1 cellular context compared by ENCODE assay signal in the genomic region with DNA sequence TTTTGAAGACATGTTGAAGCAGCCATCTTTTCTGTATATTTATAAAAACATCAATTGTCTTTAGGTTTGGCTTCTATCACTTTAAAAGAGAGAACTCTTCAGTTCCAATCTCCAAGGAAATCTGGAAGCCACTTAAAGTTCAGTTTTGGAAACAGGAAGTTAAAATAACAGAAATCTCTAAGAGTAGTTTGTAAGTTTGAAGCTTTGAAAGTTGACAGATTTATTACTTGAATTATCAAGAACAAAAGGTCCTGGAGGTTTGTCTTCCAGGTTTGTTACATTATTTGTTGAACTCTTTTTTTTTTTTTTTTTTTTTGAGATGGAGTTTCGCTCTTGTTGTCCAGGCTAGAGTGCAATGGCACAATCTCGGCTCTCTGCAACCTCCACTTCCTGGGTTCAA.
TF ChIP-seq lines count a peak whose summit lies in the region.

No MANE protein-coding gene starts in this region.

TF ChIP-seq in K562, 482 proteins besides CTCF, POLR2A, EP300 and RAD21:
- TF ChIP-seq ETV1 (tag; conservative IDR thresholded peaks at IDR 0.05; ENCODE audit: low read depth) (peak; percentile 44; the same call in 1 of the 2 replicates), CC2D1A (IDR thresholded peaks at IDR 0.05) (peak; percentile 58; the same call in 1 of the 2 replicates), FOXM1 (IDR thresholded peaks at IDR 0.05; ENCODE audit: low read depth) (peak; percentile 79; the same call in 1 of the 2 replicates), FOXM1 (CRISPR knock-in tag; IDR thresholded peaks at IDR 0.05; ENCODE audit: low read depth) (no peak), PBX2 (CRISPR knock-in tag; IDR thresholded peaks at IDR 0.05; ENCODE audit: low read depth) (no peak), PBX2 (tag; conservative IDR thresholded peaks at IDR 0.05; ENCODE audit: low read depth) (peak; percentile 88), MCM3 (IDR thresholded peaks at IDR 0.05) (no peak), MEIS2 (IDR thresholded peaks at IDR 0.05; ENCODE audit: partially characterized antibody) (peak; percentile 94), MYBL2 (IDR thresholded peaks at IDR 0.05; ENCODE audit: low read depth) (peak; percentile 67; the same call in 1 of the 2 replicates), MYBL2 (CRISPR knock-in tag; IDR thresholded peaks at IDR 0.05; ENCODE audit: borderline replicate concordance) (no peak), FOS (IDR thresholded peaks at IDR 0.05; ENCODE audit: extremely low read depth, insufficient read length) (no peak), AFF1 (IDR thresholded peaks at IDR 0.05; ENCODE audit: low read depth in 1 of 2, partially characterized antibody in 2 of 2) (peak in 1 of 2 experiments; percentile 24), SOX6 (IDR thresholded peaks at IDR 0.05) (peak; percentile 80; the same call in 1 of the 2 replicates), ZNF436 (CRISPR knock-in tag; IDR thresholded peaks at IDR 0.05) (no peak), RCOR1 (IDR thresholded peaks at IDR 0.05; ENCODE audit: borderline replicate concordance in 1 of 2, low read depth in 2 of 2, low read length in 2 of 2) (0 out of 4 replicates have a peak, but pooled peaks of 1 of the 2 experiments have one; percentile 29), DPF2 (IDR thresholded peaks at IDR 0.05) (0 out of 2 replicates have a peak, but pooled peaks have one; percentile 21), SMARCE1 (IDR thresholded peaks at IDR 0.05) (0 out of 2 replicates have a peak, but pooled peaks have one; percentile 16)
- TF ChIP-seq, protein P1, sequence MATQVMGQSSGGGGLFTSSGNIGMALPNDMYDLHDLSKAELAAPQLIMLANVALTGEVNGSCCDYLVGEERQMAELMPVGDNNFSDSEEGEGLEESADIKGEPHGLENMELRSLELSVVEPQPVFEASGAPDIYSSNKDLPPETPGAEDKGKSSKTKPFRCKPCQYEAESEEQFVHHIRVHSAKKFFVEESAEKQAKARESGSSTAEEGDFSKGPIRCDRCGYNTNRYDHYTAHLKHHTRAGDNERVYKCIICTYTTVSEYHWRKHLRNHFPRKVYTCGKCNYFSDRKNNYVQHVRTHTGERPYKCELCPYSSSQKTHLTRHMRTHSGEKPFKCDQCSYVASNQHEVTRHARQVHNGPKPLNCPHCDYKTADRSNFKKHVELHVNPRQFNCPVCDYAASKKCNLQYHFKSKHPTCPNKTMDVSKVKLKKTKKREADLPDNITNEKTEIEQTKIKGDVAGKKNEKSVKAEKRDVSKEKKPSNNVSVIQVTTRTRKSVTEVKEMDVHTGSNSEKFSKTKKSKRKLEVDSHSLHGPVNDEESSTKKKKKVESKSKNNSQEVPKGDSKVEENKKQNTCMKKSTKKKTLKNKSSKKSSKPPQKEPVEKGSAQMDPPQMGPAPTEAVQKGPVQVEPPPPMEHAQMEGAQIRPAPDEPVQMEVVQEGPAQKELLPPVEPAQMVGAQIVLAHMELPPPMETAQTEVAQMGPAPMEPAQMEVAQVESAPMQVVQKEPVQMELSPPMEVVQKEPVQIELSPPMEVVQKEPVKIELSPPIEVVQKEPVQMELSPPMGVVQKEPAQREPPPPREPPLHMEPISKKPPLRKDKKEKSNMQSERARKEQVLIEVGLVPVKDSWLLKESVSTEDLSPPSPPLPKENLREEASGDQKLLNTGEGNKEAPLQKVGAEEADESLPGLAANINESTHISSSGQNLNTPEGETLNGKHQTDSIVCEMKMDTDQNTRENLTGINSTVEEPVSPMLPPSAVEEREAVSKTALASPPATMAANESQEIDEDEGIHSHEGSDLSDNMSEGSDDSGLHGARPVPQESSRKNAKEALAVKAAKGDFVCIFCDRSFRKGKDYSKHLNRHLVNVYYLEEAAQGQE (CRISPR knock-in tag; IDR thresholded peaks at IDR 0.05; ENCODE audit: low read depth): no peak
- TF ChIP-seq, protein P2, sequence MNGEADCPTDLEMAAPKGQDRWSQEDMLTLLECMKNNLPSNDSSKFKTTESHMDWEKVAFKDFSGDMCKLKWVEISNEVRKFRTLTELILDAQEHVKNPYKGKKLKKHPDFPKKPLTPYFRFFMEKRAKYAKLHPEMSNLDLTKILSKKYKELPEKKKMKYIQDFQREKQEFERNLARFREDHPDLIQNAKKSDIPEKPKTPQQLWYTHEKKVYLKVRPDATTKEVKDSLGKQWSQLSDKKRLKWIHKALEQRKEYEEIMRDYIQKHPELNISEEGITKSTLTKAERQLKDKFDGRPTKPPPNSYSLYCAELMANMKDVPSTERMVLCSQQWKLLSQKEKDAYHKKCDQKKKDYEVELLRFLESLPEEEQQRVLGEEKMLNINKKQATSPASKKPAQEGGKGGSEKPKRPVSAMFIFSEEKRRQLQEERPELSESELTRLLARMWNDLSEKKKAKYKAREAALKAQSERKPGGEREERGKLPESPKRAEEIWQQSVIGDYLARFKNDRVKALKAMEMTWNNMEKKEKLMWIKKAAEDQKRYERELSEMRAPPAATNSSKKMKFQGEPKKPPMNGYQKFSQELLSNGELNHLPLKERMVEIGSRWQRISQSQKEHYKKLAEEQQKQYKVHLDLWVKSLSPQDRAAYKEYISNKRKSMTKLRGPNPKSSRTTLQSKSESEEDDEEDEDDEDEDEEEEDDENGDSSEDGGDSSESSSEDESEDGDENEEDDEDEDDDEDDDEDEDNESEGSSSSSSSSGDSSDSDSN (IDR thresholded peaks at IDR 0.05; ENCODE audit: borderline replicate concordance in 1 of 2, low read depth in 2 of 2, low read length in 2 of 2): no peak
- TF ChIP-seq, protein P3, sequence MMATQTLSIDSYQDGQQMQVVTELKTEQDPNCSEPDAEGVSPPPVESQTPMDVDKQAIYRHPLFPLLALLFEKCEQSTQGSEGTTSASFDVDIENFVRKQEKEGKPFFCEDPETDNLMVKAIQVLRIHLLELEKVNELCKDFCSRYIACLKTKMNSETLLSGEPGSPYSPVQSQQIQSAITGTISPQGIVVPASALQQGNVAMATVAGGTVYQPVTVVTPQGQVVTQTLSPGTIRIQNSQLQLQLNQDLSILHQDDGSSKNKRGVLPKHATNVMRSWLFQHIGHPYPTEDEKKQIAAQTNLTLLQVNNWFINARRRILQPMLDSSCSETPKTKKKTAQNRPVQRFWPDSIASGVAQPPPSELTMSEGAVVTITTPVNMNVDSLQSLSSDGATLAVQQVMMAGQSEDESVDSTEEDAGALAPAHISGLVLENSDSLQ (IDR thresholded peaks at IDR 0.05): peak; percentile 62
- TF ChIP-seq, protein P4, sequence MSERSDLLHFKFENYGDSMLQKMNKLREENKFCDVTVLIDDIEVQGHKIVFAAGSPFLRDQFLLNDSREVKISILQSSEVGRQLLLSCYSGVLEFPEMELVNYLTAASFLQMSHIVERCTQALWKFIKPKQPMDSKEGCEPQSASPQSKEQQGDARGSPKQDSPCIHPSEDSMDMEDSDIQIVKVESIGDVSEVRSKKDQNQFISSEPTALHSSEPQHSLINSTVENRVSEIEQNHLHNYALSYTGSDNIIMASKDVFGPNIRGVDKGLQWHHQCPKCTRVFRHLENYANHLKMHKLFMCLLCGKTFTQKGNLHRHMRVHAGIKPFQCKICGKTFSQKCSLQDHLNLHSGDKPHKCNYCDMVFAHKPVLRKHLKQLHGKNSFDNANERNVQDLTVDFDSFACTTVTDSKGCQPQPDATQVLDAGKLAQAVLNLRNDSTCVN (CRISPR knock-in tag; IDR thresholded peaks at IDR 0.05): no peak
TF ChIP-seq in K562: peak in this region for 12.
